8 cellular contexts compared by ENCODE assay signal in genomic region chr11:64553554-64554201, GRCh38. TPM values are rescaled to one million over a fixed set of nuclear protein-coding genes. Genes with fewer than 3 reads are reported as not detected.
DNase-seq lines count a peak whose midpoint lies in the region; ATAC-seq and TF ChIP-seq lines count a peak whose summit lies in the region.

No MANE protein-coding gene starts in this region.

- TF ChIP-seq CTCF in dorsolateral prefrontal cortex (IDR thresholded peaks at IDR 0.05 in 54 of 56, conservative IDR thresholded peaks at IDR 0.05 in 2 of 56; ENCODE audit: low read depth in 1 of 56, partially characterized antibody in 56 of 56) (peak; percentile 96 to 100 (median 99)), lung (IDR thresholded peaks at IDR 0.05; ENCODE audit: control extremely low read depth, extremely low read depth) (peak; percentile 87)

- DNase-seq in GM03348 (ENCODE audit: low spot score) (peak; percentile 88), NAMALWA (ENCODE audit: low spot score) (peak; percentile 52), dorsolateral prefrontal cortex (peak; percentile 60 to 83 (median 76)), lung (ENCODE audit: low spot score) (peak; percentile 53)
- DNase-seq in activated CD4-positive, alpha-beta T cell treated with anti-CD3 and anti-CD28 coated beads, Interleukin-2, amount 50 U/mL, for 24 hours (ENCODE audit: low read depth in 1 of 2, low spot score in 1 of 2), result peak; percentile 14 to 21
- peak; percentile 10 for DNase-seq in stimulated activated CD8-positive, alpha-beta memory T cell treated with anti-CD3 and anti-CD28 coated beads, Interleukin-12 subunit alpha, Interleukin-12 subunit beta, amount 100 ng/mL, for 4 hours (ENCODE audit: low read depth)

- 46 to 48% methylated on average over 13 of the region's 13 CpGs for whole genome bisulfite sequencing in lung, 2 donors

- no peaks in the 10 kb centered on the region for H3K36me3 ChIP-seq in lung (ENCODE audit: control insufficient read depth in 2 of 2, insufficient read depth in 2 of 2, low read length in 2 of 2)

- no peaks in the 10 kb centered on the region for H3K9me3 ChIP-seq in lung (ENCODE audit: control insufficient read depth in 2 of 2, insufficient read depth in 1 of 2, low read length in 1 of 2)

- H3K27me3 ChIP-seq in dorsolateral prefrontal cortex, result no peaks in the 10 kb centered on the region
- H3K27me3 ChIP-seq in lung (ENCODE audit: control insufficient read depth, insufficient read depth), result no peaks in the 10 kb centered on the region

- intact Hi-C loops in dorsolateral prefrontal cortex (cut with DNase I), result loop anchor here in 1 of 2 donors (1.0 to 2.0 kb wide), 3 partner anchors 99 to 170 kb away; partner anchors contain the start of gene NRXN2

- no peak overlapping the region for H3K4me3 ChIP-seq in dorsolateral prefrontal cortex
- no peak overlapping the region for H3K4me3 ChIP-seq in lung

- H3K27ac ChIP-seq in dorsolateral prefrontal cortex (peak overlapping the region; percentile 11 to 88 (median 72)), lung (ENCODE audit: low read depth in 1 of 2, low read length in 1 of 2) (no peak overlapping the region)

- ATAC-seq in lung (ENCODE audit: insufficient read depth, low FRiP score) (no peak), GM18511 (IDR thresholded peaks at IDR 0.05; ENCODE audit: unreplicated experiment) (no peak), GM18870 (IDR thresholded peaks at IDR 0.05; ENCODE audit: unreplicated experiment) (no peak)

- no peaks in the 10 kb centered on the region for H3K4me1 ChIP-seq in lung (ENCODE audit: control insufficient read depth in 2 of 2, insufficient read depth in 2 of 2, low read length in 2 of 2)

RNA-seq across cellular contexts. Expression of gene SLC22A11, which starts 2.1 kb away (rescaled TPM):
- under 1 TPM in 6 of 120 experiments, not detected in 114; 0.32 to 0.51 (median 0.44) TPM for total RNA-seq in dorsolateral prefrontal cortex
- total RNA-seq in lung, result not detected
- under 1 TPM in 1 of 2 donors, not detected in 1; 0.08 TPM for polyA plus RNA-seq in lung

RNA-seq across cellular contexts. Expression of gene SLC22A12, which starts 37.3 kb away (rescaled TPM):
- total RNA-seq in dorsolateral prefrontal cortex (not detected), lung (not detected)
- not detected for polyA plus RNA-seq in lung

Comparison
In these comparisons a context has a peak if more than half of its experiments do, and no peak if none do; other contexts are left out.
1. DNase-seq: peak in every context shown above with its lines; median percentile 88 in GM03348; 76 in dorsolateral prefrontal cortex; 53 in lung; 52 in NAMALWA; 18 in activated CD4-positive, alpha-beta T cell treated with anti-CD3 and anti-CD28 coated beads, Interleukin-2, amount 50 U/mL, for 24 hours; 10 in stimulated activated CD8-positive, alpha-beta memory T cell treated with anti-CD3 and anti-CD28 coated beads, Interleukin-12 subunit alpha, Interleukin-12 subunit beta, amount 100 ng/mL, for 4 hours.
2. H3K27ac ChIP-seq: peak in dorsolateral prefrontal cortex (59 of 59); none in lung (0 of 2).